Comparison of ENCODE assay signal across 8 cellular contexts in the genomic region with DNA sequence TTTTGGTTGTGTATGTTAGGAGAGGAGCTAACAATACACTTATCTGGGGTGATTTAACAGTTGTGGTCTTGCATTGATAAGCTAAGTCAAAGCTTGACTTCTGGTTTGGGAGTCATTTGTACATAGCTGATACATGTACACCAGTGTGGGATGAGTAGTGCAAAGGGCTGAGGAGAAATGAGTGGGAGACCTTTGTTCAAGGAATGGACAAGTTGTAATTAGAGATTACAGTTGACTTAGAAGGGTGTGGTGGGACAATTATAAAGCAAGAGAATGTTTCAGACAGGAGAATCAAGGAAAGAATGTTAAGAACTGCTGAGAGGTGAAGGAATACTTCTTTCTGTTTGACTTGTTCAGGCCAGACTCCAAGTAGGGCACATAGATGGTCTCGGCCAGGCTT.
"Had no signal": no experiment of that assay in that cellular context is flagged by ENCODE, and none has a peak within 500 bp of the region (broad histone marks: within the 10 kb centered on the region; RNA-seq: fewer than 3 reads in every experiment).

No MANE protein-coding gene starts in this region.

- H3K27ac ChIP-seq: GM23248, HL-60 had no signal

- H3K9me3 ChIP-seq: HAP-1 had no signal

- H3K9ac ChIP-seq: GM23248 had no signal

- H3K4me1 ChIP-seq: HAP-1 had no signal

- H3K4me3 ChIP-seq: GM23248, HAP-1 had no signal

- H2AFZ ChIP-seq: GM23248 had no signal

- H3K36me3 ChIP-seq: HAP-1 had no signal

- DNase-seq: GM23248, GOT3, H7, HFFc6 had no signal

- ATAC-seq: HCT116, HepG2 had no signal
